Comparison of ENCODE assay signal across 24 cellular contexts in the genomic region with DNA sequence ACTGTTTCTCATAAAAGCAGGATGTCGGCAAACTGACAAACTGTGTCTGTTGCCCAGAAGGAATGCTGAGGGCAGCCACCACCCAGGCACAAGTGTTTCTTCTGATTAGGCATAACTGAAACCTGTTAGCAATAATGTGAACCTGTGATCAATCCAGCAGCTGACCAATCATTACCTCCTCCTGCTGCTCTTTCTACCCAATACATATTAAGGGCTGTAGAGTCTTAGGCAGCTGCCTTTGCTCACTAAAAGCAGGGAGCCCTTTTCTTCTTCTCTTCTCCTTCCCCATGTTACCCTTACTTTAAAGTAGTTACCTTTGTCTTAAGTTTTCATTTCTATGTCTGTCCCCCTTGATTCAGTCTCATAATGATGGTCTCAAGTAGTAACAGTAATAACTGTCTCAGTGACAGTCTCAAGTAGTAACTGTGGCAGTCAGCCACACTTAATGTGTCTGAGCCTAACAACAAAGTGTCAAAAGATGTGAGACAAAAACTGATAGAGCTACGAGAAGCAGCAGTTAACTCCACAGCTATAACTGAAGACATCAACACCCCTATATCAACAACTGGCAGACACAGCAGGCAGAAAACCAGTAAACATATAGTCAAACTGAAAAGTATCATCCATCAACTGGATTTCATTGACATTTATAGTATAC. TPM values are rescaled to one million over a fixed set of nuclear protein-coding genes. Genes with fewer than 3 reads are reported as not detected.
A peak's percentile ranks its signal among the peaks of the same experiment; 100 is the strongest.
DNase-seq lines count a peak whose midpoint lies in the region; ATAC-seq, FAIRE-seq and TF ChIP-seq lines count a peak whose summit lies in the region.
"Had no signal": no experiment of that assay in that cellular context is flagged by ENCODE, and none has a peak within 500 bp of the region (broad histone marks: within the 10 kb centered on the region; RNA-seq: fewer than 3 reads in every experiment).

No MANE protein-coding gene starts in this region.

- no peak overlapping the region for H2AK5ac ChIP-seq in mesendoderm (ENCODE audit: low read length)

- peaks cover 32% of the 10 kb centered on the region for H3K36me3 Mint-ChIP-seq in T-helper 1 cell treated with Interleukin-12 subunit alpha and Interleukin-12 subunit beta and Interleukin-4 antibody, amounts not matched to agents 30 μg/mL and 1 μg/mL, for 36 hours (ENCODE audit: low read depth)
- H3K36me3 Mint-ChIP-seq in activated T-helper 17 cell treated with anti-CD3 and anti-CD28 coated beads, Interleukin-2, amount 50 U/mL, for 72 hours (ENCODE audit: low read depth): peaks cover 32% of the 10 kb centered on the region

- no peak overlapping the region for H3K56ac ChIP-seq in mesendoderm (ENCODE audit: low read length)

- peak; percentile 80 for ATAC-seq in activated T-helper 17 cell treated with anti-CD3 and anti-CD28 coated beads, Interleukin-2, amount 50 U/mL, for 72 hours (replicated peaks)
- no peak for ATAC-seq in GM21447 (IDR thresholded peaks at IDR 0.05; ENCODE audit: unreplicated experiment)

- no peak overlapping the region for H3K27ac ChIP-seq in mesendoderm (ENCODE audit: low read depth, low read length)
- H3K27ac ChIP-seq: 22Rv1, HL-60, parathyroid adenoma, PC-9 had no signal

- no peak for DNase-seq in T-helper 1 cell
- DNase-seq in GM12892 (ENCODE audit: insufficient read length): no peak
- peak; percentile 44 for DNase-seq in mesendoderm
- DNase-seq in NCI-H526 treated with DMSO at 0.1 percent for 48 hours (lab: John Stamatoyannopoulos, UW): no peak
- no peak for DNase-seq in SKM-1 (lab: John Stamatoyannopoulos, UW; ENCODE audit: unreplicated experiment)
- DNase-seq: activated CD4-positive, alpha-beta T cell treated with anti-CD3 and anti-CD28 coated beads for 1 hour; activated naive CD4-positive, alpha-beta T cell treated with anti-CD3 and anti-CD28 coated beads, Interleukin-2, amount 50 U/mL, for 16 hours; Caco-2; H9; MM.1S; NCI-H1694; NCI-H82; PC-9; stimulated activated CD4-positive, alpha-beta T cell treated with anti-CD3 and anti-CD28 coated beads, Interleukin-2, amount 100 ng/mL, for 24 hours had no signal

- H2BK5ac ChIP-seq in mesendoderm (ENCODE audit: low read length): no peak overlapping the region

- H3K27me3 Mint-ChIP-seq in T-helper 1 cell treated with Interleukin-12 subunit alpha and Interleukin-12 subunit beta and Interleukin-4 antibody, amounts not matched to agents 30 μg/mL and 1 μg/mL, for 36 hours (ENCODE audit: low read depth): no peaks in the 10 kb centered on the region
- no peaks in the 10 kb centered on the region for H3K27me3 Mint-ChIP-seq in activated T-helper 17 cell treated with anti-CD3 and anti-CD28 coated beads, Interleukin-2, amount 50 U/mL, for 72 hours
- H3K27me3 Mint-ChIP-seq: B cell, IgD-negative memory B cell had no signal

- no peaks in the 10 kb centered on the region for H3K27me3 ChIP-seq in mesendoderm (ENCODE audit: insufficient read depth, low read length, poor library complexity)

- peaks cover 7% of the 10 kb centered on the region for H3K79me1 ChIP-seq in mesendoderm (ENCODE audit: low read length)

- H4K5ac ChIP-seq in mesendoderm (ENCODE audit: low read length): no peak overlapping the region

- TF ChIP-seq POLR2A in GM12892 (IDR thresholded peaks at IDR 0.05; ENCODE audit: low read depth, low read length): no peak

- no peak overlapping the region for H4K8ac ChIP-seq in mesendoderm (ENCODE audit: low read depth, low read length)

- no peak overlapping the region for H2BK120ac ChIP-seq in mesendoderm (ENCODE audit: low read depth, low read length)

- peaks cover 28% of the 10 kb centered on the region for H3K4me1 Mint-ChIP-seq in T-helper 1 cell treated with Interleukin-12 subunit alpha and Interleukin-12 subunit beta and Interleukin-4 antibody, amounts not matched to agents 30 μg/mL and 1 μg/mL, for 36 hours (ENCODE audit: low read depth)
- peaks cover 52% of the 10 kb centered on the region for H3K4me1 Mint-ChIP-seq in activated T-helper 17 cell treated with anti-CD3 and anti-CD28 coated beads, Interleukin-2, amount 50 U/mL, for 72 hours

- no CpG with 5 or more reads among the region's 2 CpGs for WGBS in mesendoderm (ENCODE audit: extremely low coverage, insufficient coverage, low lambda C conversion rate)

- H3K9ac ChIP-seq in mesendoderm (ENCODE audit: low read length): no peak overlapping the region
- H3K9ac ChIP-seq: parathyroid adenoma had no signal

- peaks cover 22% of the 10 kb centered on the region for H3K79me2 ChIP-seq in mesendoderm (ENCODE audit: control insufficient read depth, insufficient read depth, low read length)

- no peaks in the 10 kb centered on the region for H3K36me3 ChIP-seq in mesendoderm (ENCODE audit: control insufficient read depth, insufficient read depth, low read length)

- peak overlapping the region; percentile 0 for H3K27ac Mint-ChIP-seq in T-helper 1 cell treated with Interleukin-12 subunit alpha and Interleukin-12 subunit beta and Interleukin-4 antibody, amounts not matched to agents 30 μg/mL and 1 μg/mL, for 36 hours
- H3K27ac Mint-ChIP-seq in activated T-helper 17 cell treated with anti-CD3 and anti-CD28 coated beads, Interleukin-2, amount 50 U/mL, for 72 hours: peak overlapping the region; percentile 58
- H3K27ac Mint-ChIP-seq: B cell had no signal

- H3K23ac ChIP-seq in mesendoderm (ENCODE audit: low read length): no peak overlapping the region

- H2BK15ac ChIP-seq in mesendoderm (replicated peaks; ENCODE audit: low read depth): no peak overlapping the region

- no peak overlapping the region for H3K4me2 ChIP-seq in mesendoderm (ENCODE audit: low read length)
- H3K4me2 ChIP-seq: PC-9 had no signal

- peak; percentile 60 for FAIRE-seq in GM12892 (lab: Jason Lieb, UNC)
- FAIRE-seq: colon had no signal

- H3K4me3 ChIP-seq in mesendoderm (ENCODE audit: low read length): no peak overlapping the region
- H3K4me3 ChIP-seq: lung, PC-9 had no signal

- no peak overlapping the region for H3K4me3 Mint-ChIP-seq in T-helper 1 cell treated with Interleukin-12 subunit alpha and Interleukin-12 subunit beta and Interleukin-4 antibody, amounts not matched to agents 30 μg/mL and 1 μg/mL, for 36 hours
- H3K4me3 Mint-ChIP-seq in activated T-helper 17 cell treated with anti-CD3 and anti-CD28 coated beads, Interleukin-2, amount 50 U/mL, for 72 hours: peak overlapping the region; percentile 40
- H3K4me3 Mint-ChIP-seq: B cell, H9, IgD-negative memory B cell had no signal

- H3K4me1 ChIP-seq in mesendoderm (ENCODE audit: control insufficient read depth, low read depth, low read length): no peaks in the 10 kb centered on the region
- H3K4me1 ChIP-seq: parathyroid adenoma had no signal

- peaks cover 19% of the 10 kb centered on the region for H3K9me3 Mint-ChIP-seq in T-helper 1 cell treated with Interleukin-12 subunit alpha and Interleukin-12 subunit beta and Interleukin-4 antibody, amounts not matched to agents 30 μg/mL and 1 μg/mL, for 36 hours
- peaks cover 5% of the 10 kb centered on the region for H3K9me3 Mint-ChIP-seq in activated T-helper 17 cell treated with anti-CD3 and anti-CD28 coated beads, Interleukin-2, amount 50 U/mL, for 72 hours

- no peak overlapping the region for H3K18ac ChIP-seq in mesendoderm (ENCODE audit: low read length)

- no peak overlapping the region for H3K4ac ChIP-seq in mesendoderm (ENCODE audit: low read depth, low read length)

RNA-seq across cellular contexts. Expression of gene RANBP9, which starts 37.0 kb away (rescaled TPM):
- polyA plus RNA-seq in GM12892 (2012; ENCODE audit: missing spikeins): 23.9 TPM
- 10 to 100 TPM; 57.3 to 68.2 TPM for total RNA-seq in activated T-helper 17 cell treated with anti-CD3 and anti-CD28 coated beads, Interleukin-2, amount 50 U/mL, for 72 hours
- 23.1 TPM for polyA plus RNA-seq in mesendoderm (2013, experiment 1 of 2)
- polyA plus RNA-seq in mesendoderm (2013, experiment 2 of 2): 23.4 TPM

RNA-seq across cellular contexts. Expression of gene NOL7, which starts 59.5 kb away (rescaled TPM):
- 70.2 TPM for polyA plus RNA-seq in GM12892 (2012; ENCODE audit: missing spikeins)
- total RNA-seq in activated T-helper 17 cell treated with anti-CD3 and anti-CD28 coated beads, Interleukin-2, amount 50 U/mL, for 72 hours: 10 to 100 TPM; 50.4 to 92.5 TPM
- polyA plus RNA-seq in mesendoderm (2013, experiment 1 of 2): 156 TPM
- 155 TPM for polyA plus RNA-seq in mesendoderm (2013, experiment 2 of 2)
